In the genomic region with DNA sequence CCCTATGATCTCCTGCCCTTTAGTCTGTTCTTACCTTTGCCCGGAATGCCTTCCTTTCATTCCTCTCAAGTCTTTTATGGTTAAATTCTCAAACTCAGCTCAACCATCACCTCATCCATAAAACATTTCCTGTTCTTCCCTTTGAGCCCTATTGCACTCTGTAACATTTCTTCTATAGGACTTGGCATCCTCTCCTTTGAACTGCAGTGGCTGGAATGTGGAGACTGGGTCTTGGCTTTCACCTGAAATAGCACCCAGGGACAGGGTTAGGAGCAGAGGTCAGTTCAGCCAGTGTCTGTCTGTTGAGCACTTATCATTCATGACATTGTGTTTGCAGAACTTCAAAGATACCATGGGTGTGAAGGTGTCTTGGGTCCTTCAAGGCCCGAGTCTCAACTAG, we compare ENCODE assay signal across 16 cellular contexts. TPM values are rescaled to one million over a fixed set of nuclear protein-coding genes. Genes with fewer than 3 reads are reported as not detected.
A peak's percentile ranks its signal among the peaks of the same experiment; 100 is the strongest.
DNase-seq lines count a peak whose midpoint lies in the region; FAIRE-seq and TF ChIP-seq lines count a peak whose summit lies in the region.
"Had no signal": no experiment of that assay in that cellular context is flagged by ENCODE, and none has a peak within 500 bp of the region (broad histone marks: within the 10 kb centered on the region; RNA-seq: fewer than 3 reads in every experiment).

No MANE protein-coding gene starts in this region.

- FAIRE-seq in RCC 7860 (lab: Jason Lieb, UNC): no peak
- FAIRE-seq: GM18507 had no signal

- H3K36me3 ChIP-seq in tibial nerve: no peaks in the 10 kb centered on the region
- peaks cover 2% of the 10 kb centered on the region for H3K36me3 ChIP-seq in H7 (replicated peaks; ENCODE audit: control insufficient read depth, insufficient read depth, low read length)

- TF ChIP-seq CTCF in fibroblast of pulmonary artery (IDR thresholded peaks at IDR 0.05; ENCODE audit: low read length, missing control alignments): no peak
- TF ChIP-seq CTCF in tibial nerve (IDR thresholded peaks at IDR 0.05): no peak

- H3K4me3 ChIP-seq in fibroblast of pulmonary artery (replicated peaks; ENCODE audit: low read depth, low read length) (no peak overlapping the region), tibial nerve (no peak overlapping the region), H7 (ENCODE audit: insufficient read depth, low read depth, low read length) (no peak overlapping the region)
- H3K4me3 ChIP-seq: BLaER1, coronary artery had no signal

- DNase-seq in A172 (ENCODE audit: low spot score) (peak; percentile 58), Caki2 (ENCODE audit: low read depth) (peak; percentile 43), RCC 7860 (ENCODE audit: low spot score) (peak; percentile 62), fibroblast of pulmonary artery (ENCODE audit: low read depth) (peak; percentile 55), NCI-H187 (lab: John Stamatoyannopoulos, UW) (no peak), tibial nerve (ENCODE audit: low spot score in 2 of 2) (no peak), UCSD-AML1 (lab: John Stamatoyannopoulos, UW; ENCODE audit: unreplicated experiment) (no peak), H7 (no peak)
- DNase-seq: activated CD4-positive, alpha-beta T cell treated with anti-CD3 and anti-CD28 coated beads, Interleukin-2, amount 50 U/mL, for 48 hours; GDM1; immature natural killer cell; stimulated activated CD4-positive, alpha-beta T cell treated with anti-CD3 and anti-CD28 coated beads, Interleukin-2, amount 100 ng/mL, for 48 hours; T-helper 17 cell had no signal

- H3K27me3 ChIP-seq in tibial nerve (no peaks in the 10 kb centered on the region), H7 (ENCODE audit: control insufficient read depth, insufficient read depth, low read length) (no peaks in the 10 kb centered on the region)
- H3K27me3 ChIP-seq: BLaER1 had no signal

- no peak for TF ChIP-seq EP300 in tibial nerve (IDR thresholded peaks at IDR 0.05)

- 79 to 89% methylated on average over 2 of the region's 2 CpGs for WGBS in tibial nerve, 2 donors

- no peak overlapping the region for H3K27ac ChIP-seq in tibial nerve
- H3K27ac ChIP-seq: BLaER1, coronary artery had no signal

- no peaks in the 10 kb centered on the region for H3K9me3 ChIP-seq in tibial nerve
- H3K9me3 ChIP-seq: BLaER1 had no signal

- peaks cover 0 to 18% (median 11%) of the 10 kb centered on the region in 4 donors for H3K4me1 ChIP-seq in tibial nerve

- no peak for TF ChIP-seq POLR2A in tibial nerve (IDR thresholded peaks at IDR 0.05)

- in situ Hi-C loops in Caki2 (cut with HindIII; ENCODE audit: low pct_unique_long_range_greater_than_20kb, low sequenced_read_pairs): no loop called here

RNA-seq across cellular contexts. Expression of gene NFE2L3, which starts 7.2 kb away (rescaled TPM):
- total RNA-seq in A172 (2014; rRNA removed; shearing (Covaris generic)): 104 and 110 TPM in 2 replicates
- total RNA-seq in Caki2 (2014; rRNA removed; shearing (Covaris generic); ENCODE audit: low replicate concordance): 88.0 and 99.4 TPM in 2 replicates
- total RNA-seq in tibial nerve: 1 to 10 TPM; 2.7 to 6.5 (median 5.1) TPM
- total RNA-seq in H7 (2014; rRNA removed; shearing (Covaris generic)): 69.0 and 118 TPM in 2 replicates

RNA-seq across cellular contexts. Expression of gene HNRNPA2B1, which starts 41.3 kb away (rescaled TPM):
- 257 and 324 TPM in 2 replicates for total RNA-seq in A172 (2014; rRNA removed; shearing (Covaris generic))
- 167 and 170 TPM in 2 replicates for total RNA-seq in Caki2 (2014; rRNA removed; shearing (Covaris generic); ENCODE audit: low replicate concordance)
- 100 to 1,000 TPM; 184 to 306 (median 234) TPM for total RNA-seq in tibial nerve
- total RNA-seq in H7 (2014; rRNA removed; shearing (Covaris generic)): 223 and 239 TPM in 2 replicates

RNA-seq across cellular contexts. Expression of gene CBX3, which starts 42.3 kb away (rescaled TPM):
- 529 and 544 TPM in 2 replicates for total RNA-seq in A172 (2014; rRNA removed; shearing (Covaris generic))
- 250 and 280 TPM in 2 replicates for total RNA-seq in Caki2 (2014; rRNA removed; shearing (Covaris generic); ENCODE audit: low replicate concordance)
- 100 to 1,000 TPM in 1 of 4 donors, 10 to 100 TPM in 3; 61.7 to 109 (median 77.7) TPM for total RNA-seq in tibial nerve
- total RNA-seq in H7 (2014; rRNA removed; shearing (Covaris generic)): 170 and 231 TPM in 2 replicates

Comparison
In these comparisons a context has a peak if more than half of its experiments do, and no peak if none do; other contexts are left out.
1. DNase-seq: peak in A172 (single experiment), Caki2 (single experiment), RCC 7860 (single experiment) and fibroblast of pulmonary artery (single experiment); none in NCI-H187 (0 of 2), tibial nerve (0 of 2), UCSD-AML1 (single experiment) and H7 (single experiment).